14 cellular contexts compared by ENCODE assay signal in the genomic region with DNA sequence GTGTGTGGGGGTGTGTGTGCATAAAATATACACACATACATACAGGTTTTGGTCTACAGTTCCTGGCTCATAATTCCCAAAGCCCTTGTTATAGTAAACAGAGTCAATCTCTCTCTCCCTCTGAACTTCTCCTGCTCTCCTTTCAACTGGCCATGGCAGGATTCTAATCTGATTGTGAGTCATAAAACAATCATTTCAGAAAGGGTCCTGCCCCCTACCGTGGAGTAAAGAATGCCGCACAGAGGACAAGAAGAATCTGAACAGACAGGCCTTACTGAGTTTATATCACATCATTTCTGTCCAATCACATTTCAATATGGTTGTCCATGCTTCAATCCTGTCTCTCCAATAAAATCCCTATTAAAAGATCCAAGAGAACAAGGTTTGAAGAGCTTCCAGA.
A peak's percentile ranks its signal among the peaks of the same experiment; 100 is the strongest.
DNase-seq lines count a peak whose midpoint lies in the region; ATAC-seq and TF ChIP-seq lines count a peak whose summit lies in the region.
"Had no signal": no experiment of that assay in that cellular context is flagged by ENCODE, and none has a peak within 500 bp of the region (broad histone marks: within the 10 kb centered on the region; RNA-seq: fewer than 3 reads in every experiment).

No MANE protein-coding gene starts in this region.

- no peak overlapping the region for H3K4me2 ChIP-seq in HCT116 (ENCODE audit: low read length)

- no TSS peak for BruUV-seq in HCT116 (replicated peaks; lab: Mats Ljungman, UMichigan)

- no peak overlapping the region for H3K27ac ChIP-seq in HCT116 (ENCODE audit: low read depth, low read length)
- no peak overlapping the region for H3K27ac ChIP-seq in foreskin keratinocyte

- intact Hi-C loops in HCT116 (cut with micrococcal nuclease) = no loop called here

- peak; percentile 34 for TF ChIP-seq CTCF in AG04449 (IDR thresholded peaks at IDR 0.05; ENCODE audit: insufficient read depth, low read length, missing control alignments)
- peak in 2 of 3 experiments; percentile 16 to 23; a peak in 1 of 6 replicates for TF ChIP-seq CTCF in HCT116 (IDR thresholded peaks at IDR 0.05 in 2 of 3, conservative IDR thresholded peaks at IDR 0.05 in 1 of 3; ENCODE audit: borderline replicate concordance in 1 of 3, insufficient read depth in 1 of 3, low read depth in 2 of 3, low read length in 2 of 3)
- TF ChIP-seq CTCF in foreskin keratinocyte (conservative IDR thresholded peaks at IDR 0.05) = peak; percentile 17

- no peaks in the 10 kb centered on the region for H3K36me3 ChIP-seq in HCT116 (ENCODE audit: control insufficient read depth in 1 of 2, insufficient read depth in 2 of 2, low read length in 2 of 2)

- CTCF ChIA-PET in AG04449 (lab: Yijun Ruan, JAX) (no interaction called here), HCT116 (lab: Charles Lee) (no interaction called here)

- RAD21 ChIA-PET in HCT116 (lab: Charles Lee; ENCODE audit: low non-redundant PET in 1 of 2, low total read pairs in 2 of 2, uncharacterized antibody in 2 of 2, unreplicated experiment in 2 of 2) = no interaction called here

- H3K4me3 ChIP-seq in AG04449 (ENCODE audit: low read depth, low read length) (no peak overlapping the region), HCT116 (replicated peaks in 1 of 2; ENCODE audit: low read depth in 1 of 2, low read length in 2 of 2) (no peak overlapping the region)

- H3K9me2 ChIP-seq in HCT116 (ENCODE audit: insufficient read depth) = no peaks in the 10 kb centered on the region

- H3K27me3 ChIP-seq in HCT116 (ENCODE audit: insufficient read depth, low read length) (no peaks in the 10 kb centered on the region), foreskin keratinocyte (no peaks in the 10 kb centered on the region)

- H3K79me2 ChIP-seq in HCT116 (ENCODE audit: insufficient read depth, low read length) = no peaks in the 10 kb centered on the region

- H3K9ac ChIP-seq in HCT116 (ENCODE audit: low read length) = no peak overlapping the region

- DNase-seq in AG04449 (ENCODE audit: low read depth, low spot score) (no peak), HCT116 (ENCODE audit: low read depth, low spot score) (peak; percentile 13), foreskin keratinocyte (peak; percentile 1 to 18), ecto neural progenitor cell (ENCODE audit: low spot score) (no peak), cortex of kidney (lab: John Stamatoyannopoulos, UW) (no peak)
- no peak for DNase-seq in activated CD8-positive, alpha-beta memory T cell treated with anti-CD3 and anti-CD28 coated beads, Interleukin-2, amount 50 U/mL, for 4 hours
- DNase-seq: head of caudate nucleus; NCI-H1417 treated with DMSO at 0.1 percent for 48 hours; NCI-H774; stimulated activated CD4-positive, alpha-beta T cell treated with anti-CD3 and anti-CD28 coated beads, Interleukin-2, amount 100 ng/mL, for 24 hours; T-cell had no signal

- ATAC-seq in HCT116 (peak; percentile 73), SK-N-SH treated with all-trans-retinoic acid at 6 μM for 48 hours (peak; percentile 41; the same call in 1 of the 3 replicates), foreskin keratinocyte (no peak), HG03520 (IDR thresholded peaks at IDR 0.05; ENCODE audit: unreplicated experiment) (no peak)
- ATAC-seq: stimulated activated memory B cell treated with anti-CD40 and anti-IgM and Interleukin-4, amounts not matched to agents 10 μg/mL and 1 μg/mL and 100 μg/mL, for 72 hours; T-cell had no signal

- no peaks in the 10 kb centered on the region for H3K9me3 ChIP-seq in HCT116 (ENCODE audit: control insufficient read depth in 1 of 2, insufficient read depth in 1 of 2, low read depth in 1 of 2, low read length in 2 of 2)

- POLR2A ChIA-PET in AG04449 (lab: Yijun Ruan, JAX) (no interaction called here), HCT116 (lab: Charles Lee) (no interaction called here)

- peaks cover 0 to 2% of the 10 kb centered on the region in 2 experiments; a peak in 2 of 4 replicates for H3K4me1 ChIP-seq in HCT116 (ENCODE audit: control insufficient read depth in 1 of 2, insufficient read depth in 2 of 2, low read length in 2 of 2)
- H3K4me1 ChIP-seq in foreskin keratinocyte = no peaks in the 10 kb centered on the region

- TF ChIP-seq RAD21 in HCT116 (IDR thresholded peaks at IDR 0.05; ENCODE audit: low read depth) = 0 out of 2 replicates have a peak, but pooled peaks have one; percentile 17

- TF ChIP-seq POLR2A in HCT116 (IDR thresholded peaks at IDR 0.05; ENCODE audit: borderline replicate concordance, extremely low read depth, insufficient read depth, insufficient read length) = no peak

- H4K20me1 ChIP-seq in HCT116 (ENCODE audit: insufficient read depth) = no peaks in the 10 kb centered on the region

- H2AFZ ChIP-seq in HCT116 (ENCODE audit: low read depth, low read length, poor library complexity, severe bottlenecking) = no peak overlapping the region

TF ChIP-seq in HCT116, 20 proteins besides CTCF, POLR2A, EP300 and RAD21:
- TF ChIP-seq ZFX (IDR thresholded peaks at IDR 0.05) (no peak), FOSL1 (IDR thresholded peaks at IDR 0.05; ENCODE audit: low read depth) (0 out of 2 replicates have a peak, but pooled peaks have one; percentile 11), SRF (IDR thresholded peaks at IDR 0.05; ENCODE audit: low read depth) (no peak)
- TF ChIP-seq, protein P1, sequence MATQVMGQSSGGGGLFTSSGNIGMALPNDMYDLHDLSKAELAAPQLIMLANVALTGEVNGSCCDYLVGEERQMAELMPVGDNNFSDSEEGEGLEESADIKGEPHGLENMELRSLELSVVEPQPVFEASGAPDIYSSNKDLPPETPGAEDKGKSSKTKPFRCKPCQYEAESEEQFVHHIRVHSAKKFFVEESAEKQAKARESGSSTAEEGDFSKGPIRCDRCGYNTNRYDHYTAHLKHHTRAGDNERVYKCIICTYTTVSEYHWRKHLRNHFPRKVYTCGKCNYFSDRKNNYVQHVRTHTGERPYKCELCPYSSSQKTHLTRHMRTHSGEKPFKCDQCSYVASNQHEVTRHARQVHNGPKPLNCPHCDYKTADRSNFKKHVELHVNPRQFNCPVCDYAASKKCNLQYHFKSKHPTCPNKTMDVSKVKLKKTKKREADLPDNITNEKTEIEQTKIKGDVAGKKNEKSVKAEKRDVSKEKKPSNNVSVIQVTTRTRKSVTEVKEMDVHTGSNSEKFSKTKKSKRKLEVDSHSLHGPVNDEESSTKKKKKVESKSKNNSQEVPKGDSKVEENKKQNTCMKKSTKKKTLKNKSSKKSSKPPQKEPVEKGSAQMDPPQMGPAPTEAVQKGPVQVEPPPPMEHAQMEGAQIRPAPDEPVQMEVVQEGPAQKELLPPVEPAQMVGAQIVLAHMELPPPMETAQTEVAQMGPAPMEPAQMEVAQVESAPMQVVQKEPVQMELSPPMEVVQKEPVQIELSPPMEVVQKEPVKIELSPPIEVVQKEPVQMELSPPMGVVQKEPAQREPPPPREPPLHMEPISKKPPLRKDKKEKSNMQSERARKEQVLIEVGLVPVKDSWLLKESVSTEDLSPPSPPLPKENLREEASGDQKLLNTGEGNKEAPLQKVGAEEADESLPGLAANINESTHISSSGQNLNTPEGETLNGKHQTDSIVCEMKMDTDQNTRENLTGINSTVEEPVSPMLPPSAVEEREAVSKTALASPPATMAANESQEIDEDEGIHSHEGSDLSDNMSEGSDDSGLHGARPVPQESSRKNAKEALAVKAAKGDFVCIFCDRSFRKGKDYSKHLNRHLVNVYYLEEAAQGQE (IDR thresholded peaks at IDR 0.05; ENCODE audit: low read depth) = no peak

TF ChIP-seq in SK-N-SH treated with all-trans-retinoic acid at 6 μM for 48 hours, 23 proteins besides CTCF, POLR2A, EP300 and RAD21 (continues in another document):
- TF ChIP-seq BACH2 (CRISPR knock-in tag; IDR thresholded peaks at IDR 0.05; ENCODE audit: borderline replicate concordance) = no peak
- TF ChIP-seq ZFP30 (CRISPR knock-in tag; IDR thresholded peaks at IDR 0.05) = no peak
- no peak for TF ChIP-seq ZNF8 (CRISPR knock-in tag; IDR thresholded peaks at IDR 0.05)
- TF ChIP-seq CSDC2 (CRISPR knock-in tag; IDR thresholded peaks at IDR 0.05) = no peak
- no peak for TF ChIP-seq PPARA (CRISPR knock-in tag; IDR thresholded peaks at IDR 0.05; ENCODE audit: borderline replicate concordance)
- TF ChIP-seq, protein P2, sequence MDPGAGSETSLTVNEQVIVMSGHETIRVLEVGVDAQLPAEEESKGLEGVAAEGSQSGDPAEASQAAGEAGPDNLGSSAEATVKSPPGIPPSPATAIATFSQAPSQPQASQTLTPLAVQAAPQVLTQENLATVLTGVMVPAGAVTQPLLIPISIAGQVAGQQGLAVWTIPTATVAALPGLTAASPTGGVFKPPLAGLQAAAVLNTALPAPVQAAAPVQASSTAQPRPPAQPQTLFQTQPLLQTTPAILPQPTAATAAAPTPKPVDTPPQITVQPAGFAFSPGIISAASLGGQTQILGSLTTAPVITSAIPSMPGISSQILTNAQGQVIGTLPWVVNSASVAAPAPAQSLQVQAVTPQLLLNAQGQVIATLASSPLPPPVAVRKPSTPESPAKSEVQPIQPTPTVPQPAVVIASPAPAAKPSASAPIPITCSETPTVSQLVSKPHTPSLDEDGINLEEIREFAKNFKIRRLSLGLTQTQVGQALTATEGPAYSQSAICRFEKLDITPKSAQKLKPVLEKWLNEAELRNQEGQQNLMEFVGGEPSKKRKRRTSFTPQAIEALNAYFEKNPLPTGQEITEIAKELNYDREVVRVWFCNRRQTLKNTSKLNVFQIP (CRISPR knock-in tag; IDR thresholded peaks at IDR 0.05; ENCODE audit: borderline replicate concordance, low read depth) = no peak
- TF ChIP-seq GLIS3 (CRISPR knock-in tag; IDR thresholded peaks at IDR 0.05) = no peak
- TF ChIP-seq TCF4 (CRISPR knock-in tag; IDR thresholded peaks at IDR 0.05; ENCODE audit: borderline replicate concordance) = no peak
- no peak for TF ChIP-seq TOX (CRISPR knock-in tag; IDR thresholded peaks at IDR 0.05; ENCODE audit: borderline replicate concordance)
- no peak for TF ChIP-seq ZC3H10 (CRISPR knock-in tag; IDR thresholded peaks at IDR 0.05)
- TF ChIP-seq, protein P3, sequence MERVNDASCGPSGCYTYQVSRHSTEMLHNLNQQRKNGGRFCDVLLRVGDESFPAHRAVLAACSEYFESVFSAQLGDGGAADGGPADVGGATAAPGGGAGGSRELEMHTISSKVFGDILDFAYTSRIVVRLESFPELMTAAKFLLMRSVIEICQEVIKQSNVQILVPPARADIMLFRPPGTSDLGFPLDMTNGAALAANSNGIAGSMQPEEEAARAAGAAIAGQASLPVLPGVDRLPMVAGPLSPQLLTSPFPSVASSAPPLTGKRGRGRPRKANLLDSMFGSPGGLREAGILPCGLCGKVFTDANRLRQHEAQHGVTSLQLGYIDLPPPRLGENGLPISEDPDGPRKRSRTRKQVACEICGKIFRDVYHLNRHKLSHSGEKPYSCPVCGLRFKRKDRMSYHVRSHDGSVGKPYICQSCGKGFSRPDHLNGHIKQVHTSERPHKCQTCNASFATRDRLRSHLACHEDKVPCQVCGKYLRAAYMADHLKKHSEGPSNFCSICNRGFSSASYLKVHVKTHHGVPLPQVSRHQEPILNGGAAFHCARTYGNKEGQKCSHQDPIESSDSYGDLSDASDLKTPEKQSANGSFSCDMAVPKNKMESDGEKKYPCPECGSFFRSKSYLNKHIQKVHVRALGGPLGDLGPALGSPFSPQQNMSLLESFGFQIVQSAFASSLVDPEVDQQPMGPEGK (CRISPR knock-in tag; IDR thresholded peaks at IDR 0.05; ENCODE audit: borderline replicate concordance) = no peak
- TF ChIP-seq SNAI2 (CRISPR knock-in tag; IDR thresholded peaks at IDR 0.05) = no peak

Comparison
In these comparisons a context has a peak if more than half of its experiments do, and no peak if none do; other contexts are left out.
1. DNase-seq: peak in HCT116 (single experiment) and foreskin keratinocyte (2 of 2); none in AG04449 (single experiment), ecto neural progenitor cell (single experiment), activated CD8-positive, alpha-beta memory T cell treated with anti-CD3 and anti-CD28 coated beads, Interleukin-2, amount 50 U/mL, for 4 hours (single experiment) and cortex of kidney (single experiment).
2. ATAC-seq: peak in HCT116 (single experiment) and SK-N-SH treated with all-trans-retinoic acid at 6 μM for 48 hours (single experiment); none in foreskin keratinocyte (single experiment) and HG03520 (single experiment).
3. Peak in every context shown above with its lines, with median percentiles within 50 percentile points of each other: CTCF ChIP-seq.